ENCODE assay signal across 1 cellular context in genomic region chr2:178072383-178073301, GRCh38.
TF ChIP-seq lines count a peak whose summit lies in the region.

Gene PDE11A, minus strand, starts transcription at chr2:178072777. Its CDS starts 340 bp downstream, at chr2:178072437.

TF ChIP-seq in HepG2, 621 proteins besides CTCF, POLR2A, EP300 and RAD21 (continued from another document and continues in another):
- TF ChIP-seq ZNF318 (CRISPR knock-in tag; IDR thresholded peaks at IDR 0.05) (no peak), ZNF7 (CRISPR knock-in tag; IDR thresholded peaks at IDR 0.05) (no peak), ZNF530 (CRISPR knock-in tag; IDR thresholded peaks at IDR 0.05; ENCODE audit: low read depth) (no peak), PRPF4 (IDR thresholded peaks at IDR 0.05; ENCODE audit: low read depth, low read length, poor library complexity, severe bottlenecking) (no peak), PHB2 (IDR thresholded peaks at IDR 0.05; ENCODE audit: partially characterized antibody) (no peak), TCF12 (IDR thresholded peaks at IDR 0.05) (no peak), TCF12 (CRISPR knock-in tag; IDR thresholded peaks at IDR 0.05) (no peak), HNF4G (IDR thresholded peaks at IDR 0.05; ENCODE audit: borderline replicate concordance, low read depth, low read length) (peak; percentile 93), HNF4G (CRISPR knock-in tag; IDR thresholded peaks at IDR 0.05; ENCODE audit: borderline replicate concordance, low read depth) (peak; percentile 94), MXI1 (IDR thresholded peaks at IDR 0.05; ENCODE audit: borderline replicate concordance, low read depth, low read length) (peak; percentile 79; the same call in 1 of the 3 replicates), ZMAT3 (CRISPR knock-in tag; conservative IDR thresholded peaks at IDR 0.05) (peak; percentile 59), NR0B2 (CRISPR knock-in tag; IDR thresholded peaks at IDR 0.05) (no peak), USF2 (IDR thresholded peaks at IDR 0.05; ENCODE audit: low read depth, low read length) (no peak), USF2 (CRISPR knock-in tag; IDR thresholded peaks at IDR 0.05; ENCODE audit: borderline replicate concordance) (peak; percentile 41; the same call in 1 of the 2 replicates), NFIC (IDR thresholded peaks at IDR 0.05; ENCODE audit: low read length) (no peak), HOXD1 (CRISPR knock-in tag; IDR thresholded peaks at IDR 0.05) (peak; percentile 54; the same call in 1 of the 2 replicates), ZNF570 (CRISPR knock-in tag; IDR thresholded peaks at IDR 0.05; ENCODE audit: borderline replicate concordance) (0 out of 2 replicates have a peak, but pooled peaks have one; percentile 77), LBX2 (CRISPR knock-in tag; IDR thresholded peaks at IDR 0.05; ENCODE audit: borderline replicate concordance) (no peak; the same call in 1 of the 2 replicates), ZNF550 (CRISPR knock-in tag; IDR thresholded peaks at IDR 0.05; ENCODE audit: borderline replicate concordance) (0 out of 2 replicates have a peak, but pooled peaks have one; percentile 78), HNF1A (IDR thresholded peaks at IDR 0.05; ENCODE audit: low read depth) (no peak), HNF1A (CRISPR knock-in tag; IDR thresholded peaks at IDR 0.05; ENCODE audit: borderline replicate concordance) (peak; percentile 84), SATB2 (CRISPR knock-in tag; IDR thresholded peaks at IDR 0.05) (peak; percentile 56; the same call in 1 of the 2 replicates), ZNF563 (CRISPR knock-in tag; IDR thresholded peaks at IDR 0.05) (peak; percentile 58; the same call in 1 of the 2 replicates), MTA1 (CRISPR knock-in tag; IDR thresholded peaks at IDR 0.05; ENCODE audit: borderline replicate concordance) (peak; percentile 89; the same call in 1 of the 2 replicates), ZNF136 (CRISPR knock-in tag; IDR thresholded peaks at IDR 0.05; ENCODE audit: low read depth) (no peak), PRDM4 (CRISPR knock-in tag; IDR thresholded peaks at IDR 0.05; ENCODE audit: borderline replicate concordance) (no peak), XRCC5 (optimal IDR thresholded peaks at IDR 0.05; ENCODE audit: low read length) (peak; percentile 95), SMAD9 (CRISPR knock-in tag; IDR thresholded peaks at IDR 0.05) (0 out of 2 replicates have a peak, but pooled peaks have one; percentile 66), GATAD2A (CRISPR knock-in tag; IDR thresholded peaks at IDR 0.05) (peak; percentile 75), TSC22D2 (CRISPR knock-in tag; IDR thresholded peaks at IDR 0.05; ENCODE audit: borderline replicate concordance) (peak; percentile 77; the same call in 1 of the 2 replicates), AKNA (CRISPR knock-in tag; IDR thresholded peaks at IDR 0.05; ENCODE audit: borderline replicate concordance) (no peak), ZNF17 (CRISPR knock-in tag; IDR thresholded peaks at IDR 0.05) (0 out of 2 replicates have a peak, but pooled peaks have one; percentile 56)
